8 cellular contexts compared by ENCODE assay signal in the genomic region with DNA sequence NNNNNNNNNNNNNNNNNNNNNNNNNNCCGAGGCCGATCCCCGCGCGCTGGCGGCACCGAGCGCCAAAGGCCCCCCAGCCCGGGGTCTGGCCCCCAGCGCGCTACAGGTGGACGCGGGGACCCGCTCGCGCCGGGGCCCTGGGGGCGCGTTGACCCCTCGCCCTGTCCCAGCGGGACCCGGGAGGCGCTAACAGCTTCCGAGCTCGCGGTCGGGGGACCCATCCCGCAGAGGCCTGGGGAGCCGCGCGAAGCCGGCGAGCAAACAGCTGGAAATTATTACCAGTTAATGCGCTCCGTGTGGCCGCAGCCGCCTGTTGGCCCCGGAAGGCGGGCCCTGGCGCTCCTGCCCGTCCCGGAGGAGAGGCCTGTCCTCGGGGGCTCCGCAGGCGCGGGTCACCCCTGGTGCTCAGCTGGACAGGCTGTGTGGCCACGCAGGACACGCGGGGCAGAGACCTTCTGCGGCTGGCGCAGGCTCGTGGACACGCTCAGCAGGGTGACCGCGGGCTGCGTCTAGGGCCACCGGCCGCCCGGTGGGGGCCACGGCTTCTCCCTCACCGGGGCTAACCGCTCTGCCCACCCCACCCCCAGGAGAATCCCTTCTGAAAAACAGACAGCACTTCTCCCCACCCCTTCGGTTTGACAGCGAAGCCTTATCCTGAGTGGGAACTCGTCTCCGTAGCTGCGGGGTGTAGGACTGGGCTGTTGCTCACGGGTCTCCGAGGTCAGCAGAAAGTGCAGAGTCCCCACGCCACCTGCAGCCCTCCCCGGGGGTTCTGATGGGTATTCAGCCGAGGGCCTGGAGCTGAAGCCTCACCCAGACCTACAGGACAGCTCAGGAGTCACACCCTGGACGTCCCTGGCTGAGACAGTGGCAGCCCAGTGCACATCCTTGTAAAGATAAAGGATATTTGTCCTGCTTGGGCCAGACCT. TPM values are rescaled to one million over a fixed set of nuclear protein-coding genes. Genes with fewer than 3 reads are reported as not detected.
A peak's percentile ranks its signal among the peaks of the same experiment; 100 is the strongest.
DNase-seq lines count a peak whose midpoint lies in the region; ATAC-seq and TF ChIP-seq lines count a peak whose summit lies in the region.

No MANE protein-coding gene starts in this region.

- H3K4me3 Mint-ChIP-seq in activated CD4-positive, alpha-beta T cell treated with anti-CD3 and anti-CD28 coated beads for 36 hours: peak overlapping the region; percentile 28
- H3K4me3 Mint-ChIP-seq in endodermal cell: peak overlapping the region; percentile 39
- H3K4me3 Mint-ChIP-seq in mesothelial cell of epicardium: peak overlapping the region; percentile 51

- POLR2A ChIA-PET in activated CD4-positive, alpha-beta T cell treated with anti-CD3 and anti-CD28 coated beads for 36 hours (lab: Charles Lee): interaction anchor here (0.7 kb wide), 1 partner anchor 72 kb away, joined by 3 read pairs; no protein-coding TSS in a partner anchor

- H3K9me3 ChIP-seq in endodermal cell (ENCODE audit: control insufficient read depth, low read length) (no peaks in the 10 kb centered on the region), upper lobe of left lung (no peaks in the 10 kb centered on the region)

- H3K36me3 ChIP-seq in endodermal cell (ENCODE audit: control insufficient read depth, insufficient read depth, low read length) (no peaks in the 10 kb centered on the region), upper lobe of left lung (no peaks in the 10 kb centered on the region)

- H3K4me1 Mint-ChIP-seq in activated CD4-positive, alpha-beta T cell treated with anti-CD3 and anti-CD28 coated beads for 36 hours: peaks cover 7% of the 10 kb centered on the region
- H3K4me1 Mint-ChIP-seq in endodermal cell (no peaks in the 10 kb centered on the region), mesothelial cell of epicardium (peaks cover 4% of the 10 kb centered on the region)

- no peak for TF ChIP-seq EP300 in upper lobe of left lung (IDR thresholded peaks at IDR 0.05)

- TF ChIP-seq POLR2A in upper lobe of left lung (IDR thresholded peaks at IDR 0.05): no peak

- H3K4me3 ChIP-seq in endodermal cell (ENCODE audit: low read length): peak overlapping the region; percentile 66
- peak overlapping the region; percentile 48 to 64 (median 57) for H3K4me3 ChIP-seq in upper lobe of left lung

- H3K27ac ChIP-seq in endodermal cell (ENCODE audit: low read depth, low read length) (no peak overlapping the region), upper lobe of left lung (peak overlapping the region; percentile 7 to 79 (median 72))

- peaks cover 2% of the 10 kb centered on the region for H3K36me3 Mint-ChIP-seq in activated CD4-positive, alpha-beta T cell treated with anti-CD3 and anti-CD28 coated beads for 36 hours (ENCODE audit: low read depth)
- H3K36me3 Mint-ChIP-seq in endodermal cell (ENCODE audit: low read depth) (no peaks in the 10 kb centered on the region), mesothelial cell of epicardium (no peaks in the 10 kb centered on the region)

- TF ChIP-seq CTCF in GM13976 (IDR thresholded peaks at IDR 0.05; ENCODE audit: borderline replicate concordance, control extremely low read depth, extremely low read depth, insufficient read depth, missing control alignments) (no peak), endodermal cell (conservative IDR thresholded peaks at IDR 0.05) (peak; percentile 9), mesothelial cell of epicardium (IDR thresholded peaks at IDR 0.05; ENCODE audit: unreplicated experiment) (no peak), upper lobe of left lung (IDR thresholded peaks at IDR 0.05) (peak in 3 of 6 experiments; percentile 18 to 45 (median 44))

- peaks cover 30% of the 10 kb centered on the region for H3K27me3 ChIP-seq in endodermal cell (ENCODE audit: control insufficient read depth, insufficient read depth, low read length, poor library complexity, severe bottlenecking)
- peaks cover 0 to 2% (median 0%) of the 10 kb centered on the region in 4 donors for H3K27me3 ChIP-seq in upper lobe of left lung

- in situ Hi-C loops in GM13976 (cut with MboI; ENCODE audit: low sequenced_read_pairs, unreplicated experiment): no loop called here

- H3K9me3 Mint-ChIP-seq in activated CD4-positive, alpha-beta T cell treated with anti-CD3 and anti-CD28 coated beads for 36 hours (ENCODE audit: low read depth): no peaks in the 10 kb centered on the region
- H3K9me3 Mint-ChIP-seq in endodermal cell (no peaks in the 10 kb centered on the region), mesothelial cell of epicardium (no peaks in the 10 kb centered on the region)

- WGBS in endodermal cell (ENCODE audit: insufficient coverage in 1 of 2, insufficient read length in 1 of 2), 2 experiments: 5 to 7% methylated on average over 39 to 72 of the region's 73 CpGs
- WGBS in upper lobe of left lung, 2 donors: 13% methylated on average over 36 of the region's 73 CpGs; no CpG with 5 or more reads in 1 of the 2 donors

- H3K4me1 ChIP-seq in endodermal cell (ENCODE audit: control insufficient read depth, insufficient read depth, low read length): no peaks in the 10 kb centered on the region
- peaks cover 15 to 23% (median 18%) of the 10 kb centered on the region in 4 donors for H3K4me1 ChIP-seq in upper lobe of left lung

- no peak overlapping the region for H3K9ac ChIP-seq in endodermal cell (ENCODE audit: extremely low read depth, low read length, poor library complexity, severe bottlenecking)

- intact Hi-C loops in activated CD4-positive, alpha-beta T cell treated with anti-CD3 and anti-CD28 coated beads for 36 hours (cut with DNase I, micrococcal nuclease): no loop called here

- peak; percentile 50 for DNase-seq in GM13976 (ENCODE audit: low spot score)
- peak; percentile 43 for DNase-seq in activated CD4-positive, alpha-beta T cell treated with anti-CD3 and anti-CD28 coated beads for 36 hours
- DNase-seq in endodermal cell: peak; percentile 86
- DNase-seq in mesothelial cell of epicardium (ENCODE audit: low spot score in 2 of 2, unreplicated experiment in 2 of 2): peak; percentile 48 to 74
- peak; percentile 39 to 91 for DNase-seq in upper lobe of left lung
- DNase-seq in NCI-H2029 treated with DMSO at 0.1 percent for 48 hours (lab: John Stamatoyannopoulos, UW): no peak
- DNase-seq in UCSD-AML1 (lab: John Stamatoyannopoulos, UW; ENCODE audit: unreplicated experiment): no peak
- no peak for DNase-seq in NCI-H748 treated with DMSO at 0.1 percent for 48 hours (lab: John Stamatoyannopoulos, UW)

- ATAC-seq in activated CD4-positive, alpha-beta T cell treated with anti-CD3 and anti-CD28 coated beads for 36 hours: no peak
- ATAC-seq in upper lobe of left lung (ENCODE audit: low FRiP score in 2 of 2): peak; percentile 11 to 85

- CTCF ChIA-PET in activated CD4-positive, alpha-beta T cell treated with anti-CD3 and anti-CD28 coated beads for 36 hours (lab: Charles Lee): interaction anchor here (1.6 kb wide), 1 partner anchor 79 kb away, joined by 7 read pairs; no protein-coding TSS in a partner anchor

- no peaks in the 10 kb centered on the region for H3K27me3 Mint-ChIP-seq in activated CD4-positive, alpha-beta T cell treated with anti-CD3 and anti-CD28 coated beads for 36 hours
- H3K27me3 Mint-ChIP-seq in endodermal cell (ENCODE audit: insufficient read depth): peaks cover 36% of the 10 kb centered on the region
- peaks cover 34% of the 10 kb centered on the region for H3K27me3 Mint-ChIP-seq in mesothelial cell of epicardium (ENCODE audit: low read depth)

- no peak overlapping the region for H3K27ac Mint-ChIP-seq in activated CD4-positive, alpha-beta T cell treated with anti-CD3 and anti-CD28 coated beads for 36 hours
- H3K27ac Mint-ChIP-seq in endodermal cell: no peak overlapping the region
- H3K27ac Mint-ChIP-seq in mesothelial cell of epicardium: no peak overlapping the region

RNA-seq across cellular contexts. Expression of gene RFLNB, which starts 45.6 kb away (rescaled TPM):
- total RNA-seq in activated CD4-positive, alpha-beta T cell treated with anti-CD3 and anti-CD28 coated beads for 36 hours: 10 to 100 TPM; 31.0 to 31.8 TPM
- 10 to 100 TPM in 1 of 2 donors, 1 to 10 TPM in 1; 8.3 to 11.0 TPM for total RNA-seq in endodermal cell
- 6.8 TPM for polyA plus RNA-seq in endodermal cell (2013, experiment 1 of 2)
- 7.6 TPM for polyA plus RNA-seq in endodermal cell (2013, experiment 2 of 2)
- total RNA-seq in mesothelial cell of epicardium: 12.6 to 14.9 TPM (median 13.5 TPM) in 3 replicates
- 10 to 100 TPM in 4 of 6 donors, 1 to 10 TPM in 2; 7.3 to 28.1 (median 12.1) TPM for total RNA-seq in upper lobe of left lung

Comparison
In these comparisons a context has a peak if more than half of its experiments do, and no peak if none do; other contexts are left out.
1. DNase-seq: peak in GM13976 (single experiment), activated CD4-positive, alpha-beta T cell treated with anti-CD3 and anti-CD28 coated beads for 36 hours (single experiment), endodermal cell (single experiment), mesothelial cell of epicardium (2 of 2) and upper lobe of left lung (2 of 2); none in NCI-H2029 treated with DMSO at 0.1 percent for 48 hours (single experiment), UCSD-AML1 (single experiment) and NCI-H748 treated with DMSO at 0.1 percent for 48 hours (single experiment).
2. Peak in every context shown above with its lines, with median percentiles within 50 percentile points of each other: H3K4me3 Mint-ChIP-seq.